Comparison of ENCODE assay signal across 13 cellular contexts in genomic region chr2:144942516-144943256, GRCh38.
DNase-seq lines count a peak whose midpoint lies in the region; ATAC-seq and TF ChIP-seq lines count a peak whose summit lies in the region.
"Had no signal": no experiment of that assay in that cellular context is flagged by ENCODE, and none has a peak within 500 bp of the region (broad histone marks: within the 10 kb centered on the region; RNA-seq: fewer than 3 reads in every experiment).

No MANE protein-coding gene starts in this region.

- TF ChIP-seq CTCF in thoracic aorta (IDR thresholded peaks at IDR 0.05) (no peak), glutamatergic neuron (IDR thresholded peaks at IDR 0.05; ENCODE audit: partially characterized antibody, unreplicated experiment) (no peak)

- no peak for ATAC-seq in thoracic aorta (ENCODE audit: insufficient number of reproducible peaks, low FRiP score, low read depth)
- ATAC-seq: Right ventricle myocardium inferior had no signal

- no peaks in the 10 kb centered on the region for H3K9me3 Mint-ChIP-seq in glutamatergic neuron (ENCODE audit: unreplicated experiment)
- no peaks in the 10 kb centered on the region for H3K9me3 Mint-ChIP-seq in activated CD4-positive, alpha-beta T cell treated with anti-CD3 and anti-CD28 coated beads, Interleukin-2, amount 10 ng/mL, durations not matched to agents 24 days and 14 days
- H3K9me3 Mint-ChIP-seq: activated T-helper 1 cell treated with anti-CD3 and anti-CD28 coated beads, Interleukin-12 subunit alpha, Interleukin-12 subunit beta, Interleukin-2, Interleukin-4 antibody, amounts not matched to agents 30 ng/mL and 10 ng/mL and 1 ng/mL, durations not matched to agents 14 hours and 24 hours and 36 hours had no signal

- H3K27me3 ChIP-seq in SJSA1 (replicated peaks), result no peaks in the 10 kb centered on the region
- no peaks in the 10 kb centered on the region for H3K27me3 ChIP-seq in thoracic aorta (replicated peaks; ENCODE audit: insufficient read depth)

- H3K4me1 ChIP-seq in SJSA1 (replicated peaks) (peaks cover 39% of the 10 kb centered on the region), thoracic aorta (ENCODE audit: control insufficient read depth in 1 of 2, low read depth in 2 of 2) (peaks cover 33 to 62% of the 10 kb centered on the region in 2 donors)

- H3K4me3 Mint-ChIP-seq in glutamatergic neuron (ENCODE audit: unreplicated experiment), result no peak overlapping the region
- H3K4me3 Mint-ChIP-seq in activated CD4-positive, alpha-beta T cell treated with anti-CD3 and anti-CD28 coated beads, Interleukin-2, amount 10 ng/mL, durations not matched to agents 24 days and 14 days, result no peak overlapping the region
- H3K4me3 Mint-ChIP-seq: activated T-helper 1 cell treated with anti-CD3 and anti-CD28 coated beads, Interleukin-12 subunit alpha, Interleukin-12 subunit beta, Interleukin-2, Interleukin-4 antibody, amounts not matched to agents 30 ng/mL and 10 ng/mL and 1 ng/mL, durations not matched to agents 14 hours and 24 hours and 36 hours had no signal

- H3K27ac ChIP-seq in SJSA1 (peak overlapping the region; percentile 14; the same call in 1 of the 2 replicates), thoracic aorta (peak overlapping the region; percentile 28 to 49)

- H3K9me3 ChIP-seq in SJSA1 (replicated peaks) (no peaks in the 10 kb centered on the region), thoracic aorta (no peaks in the 10 kb centered on the region)

- no peak overlapping the region for H3K4me3 ChIP-seq in SJSA1
- H3K4me3 ChIP-seq in thoracic aorta, result no peak overlapping the region

- no peak overlapping the region for H3K27ac Mint-ChIP-seq in glutamatergic neuron (ENCODE audit: unreplicated experiment)
- no peak overlapping the region for H3K27ac Mint-ChIP-seq in activated CD4-positive, alpha-beta T cell treated with anti-CD3 and anti-CD28 coated beads, Interleukin-2, amount 10 ng/mL, durations not matched to agents 24 days and 14 days
- H3K27ac Mint-ChIP-seq: activated T-helper 1 cell treated with anti-CD3 and anti-CD28 coated beads, Interleukin-12 subunit alpha, Interleukin-12 subunit beta, Interleukin-2, Interleukin-4 antibody, amounts not matched to agents 30 ng/mL and 10 ng/mL and 1 ng/mL, durations not matched to agents 14 hours and 24 hours and 36 hours had no signal

- H3K36me3 ChIP-seq in SJSA1, result no peaks in the 10 kb centered on the region
- no peaks in the 10 kb centered on the region for H3K36me3 ChIP-seq in thoracic aorta

- DNase-seq in HS-5 (ENCODE audit: low read depth) (peak; percentile 53), SJSA1 (ENCODE audit: low read depth in 1 of 2, low spot score in 2 of 2) (peak in 1 of 2 experiments; percentile 53), fibroblast of peridontal ligament (ENCODE audit: extremely low read depth) (peak; percentile 47), thoracic aorta (ENCODE audit: low spot score) (no peak), putamen (ENCODE audit: low spot score) (no peak), glutamatergic neuron (no peak)
- DNase-seq in activated CD4-positive, alpha-beta T cell treated with anti-CD3 and anti-CD28 coated beads, Interleukin-2, amount 10 ng/mL, durations not matched to agents 24 days and 14 days, result no peak
- DNase-seq: activated CD4-positive, CD25-positive, alpha-beta regulatory T cell; cortex of kidney; DMS53; NCI-H2171 had no signal

- peaks cover 8% of the 10 kb centered on the region for H3K4me1 Mint-ChIP-seq in glutamatergic neuron (ENCODE audit: low read depth, unreplicated experiment)
- no peaks in the 10 kb centered on the region for H3K4me1 Mint-ChIP-seq in activated CD4-positive, alpha-beta T cell treated with anti-CD3 and anti-CD28 coated beads, Interleukin-2, amount 10 ng/mL, durations not matched to agents 24 days and 14 days

- H3K36me3 Mint-ChIP-seq in glutamatergic neuron (ENCODE audit: unreplicated experiment), result no peaks in the 10 kb centered on the region
- no peaks in the 10 kb centered on the region for H3K36me3 Mint-ChIP-seq in activated CD4-positive, alpha-beta T cell treated with anti-CD3 and anti-CD28 coated beads, Interleukin-2, amount 10 ng/mL, durations not matched to agents 24 days and 14 days (ENCODE audit: low read depth)

- H3K27me3 Mint-ChIP-seq in glutamatergic neuron (ENCODE audit: unreplicated experiment), result no peaks in the 10 kb centered on the region
- H3K27me3 Mint-ChIP-seq in activated CD4-positive, alpha-beta T cell treated with anti-CD3 and anti-CD28 coated beads, Interleukin-2, amount 10 ng/mL, durations not matched to agents 24 days and 14 days, result no peaks in the 10 kb centered on the region

- intact Hi-C loops in activated CD4-positive, alpha-beta T cell treated with anti-CD3 and anti-CD28 coated beads, Interleukin-2, amount 10 ng/mL, durations not matched to agents 24 days and 14 days (cut with micrococcal nuclease), result no loop called here

Comparison
In these comparisons a context has a peak if more than half of its experiments do, and no peak if none do; other contexts are left out.
1. DNase-seq: peak in HS-5 (single experiment) and fibroblast of peridontal ligament (single experiment); none in thoracic aorta (single experiment), putamen (single experiment), glutamatergic neuron (single experiment) and activated CD4-positive, alpha-beta T cell treated with anti-CD3 and anti-CD28 coated beads, Interleukin-2, amount 10 ng/mL, durations not matched to agents 24 days and 14 days (single experiment).